In genomic region chr11:21909145-21909544, GRCh38 we compare ENCODE assay signal across 18 cellular contexts.
"Had no signal": no experiment of that assay in that cellular context is flagged by ENCODE, and none has a peak within 500 bp of the region (broad histone marks: within the 10 kb centered on the region; RNA-seq: fewer than 3 reads in every experiment).

No MANE protein-coding gene starts in this region.

- H3K4me3 ChIP-seq: ascending aorta, cardiac muscle cell, esophagus squamous epithelium, left ventricle myocardium inferior, sigmoid colon, transverse colon had no signal

- H3K4me1 ChIP-seq: ascending aorta, left ventricle myocardium inferior, transverse colon had no signal

- ATAC-seq: activated naive CD8-positive, alpha-beta T cell treated with anti-CD3 and anti-CD28 coated beads, Interleukin-2, amount 50 U/mL, for 24 hours; T-helper 17 cell had no signal

- H3K27me3 ChIP-seq: ascending aorta, cardiac muscle cell, esophagus squamous epithelium, sigmoid colon, transverse colon had no signal

- H3K9me3 ChIP-seq: ascending aorta, esophagus squamous epithelium, left ventricle myocardium inferior, sigmoid colon, transverse colon had no signal

- H3K36me3 ChIP-seq: ascending aorta, cardiac muscle cell, esophagus squamous epithelium, left ventricle myocardium inferior, sigmoid colon, transverse colon had no signal

- FAIRE-seq: colon had no signal

- H3K27ac ChIP-seq: ascending aorta, cardiac muscle cell, esophagus squamous epithelium, left ventricle myocardium inferior, sigmoid colon, transverse colon had no signal

- DNase-seq: activated B cell treated with CpG ODN at 0.5 μM for 24 hours; activated CD4-positive, alpha-beta T cell treated with anti-CD3 and anti-CD28 coated beads, Interleukin-2, amount 10 ng/mL, durations not matched to agents 7 days and 5 days; activated CD8-positive, alpha-beta memory T cell treated with anti-CD3 and anti-CD28 coated beads for 24 hours; activated naive CD4-positive, alpha-beta T cell treated with Interleukin-2 at 50 U/mL for 16 hours; activated naive CD8-positive, alpha-beta T cell treated with anti-CD3 and anti-CD28 coated beads, Interleukin-2, amount 50 U/mL, for 24 hours; esophagus squamous epithelium; foreskin fibroblast; head of caudate nucleus; left ventricle myocardium inferior; sigmoid colon; stimulated activated CD4-positive, alpha-beta T cell treated with anti-CD3 and anti-CD28 coated beads, Interleukin-2, amount 100 ng/mL, for 24 hours; stimulated activated naive CD4-positive, alpha-beta T cell; substantia nigra; T-helper 17 cell; transverse colon had no signal
